Comparison of ENCODE assay signal across 8 cellular contexts in genomic region chr7:23106801-23107713, GRCh38. TPM values are rescaled to one million over a fixed set of nuclear protein-coding genes. Genes with fewer than 3 reads are reported as not detected.
A peak's percentile ranks its signal among the peaks of the same experiment; 100 is the strongest.
DNase-seq lines count a peak whose midpoint lies in the region; ATAC-seq and TF ChIP-seq lines count a peak whose summit lies in the region.

No MANE protein-coding gene starts in this region.

- H3K4me3 Mint-ChIP-seq in CD8-positive, alpha-beta T cell = peak overlapping the region; percentile 98

- TF ChIP-seq CTCF in CD8-positive, alpha-beta T cell (IDR thresholded peaks at IDR 0.05) = no peak
- no peak for TF ChIP-seq CTCF in coronary artery (IDR thresholded peaks at IDR 0.05)

- no peak for DNase-seq in CD8-positive, alpha-beta T cell
- DNase-seq in MG63 (no peak), coronary artery (ENCODE audit: low spot score) (no peak), SHP77 (lab: John Stamatoyannopoulos, UW) (no peak), T-helper 9 cell (no peak)

- peaks cover 60% of the 10 kb centered on the region for H3K4me1 Mint-ChIP-seq in CD8-positive, alpha-beta T cell (ENCODE audit: low read depth)

- CTCF ChIA-PET in CD8-positive, alpha-beta T cell (lab: Charles Lee) = interaction anchor here (1.1 to 2.0 kb wide), 11 partner anchors 9 to 282 kb away, joined by 3 to 6 read pairs (median 3); partner anchors contain the start of gene NUP42

- H3K27ac ChIP-seq in CD8-positive, alpha-beta T cell (ENCODE audit: low read depth, low read length) = peak overlapping the region; percentile 97
- H3K27ac ChIP-seq in coronary artery (no peak overlapping the region), muscle layer of duodenum (ENCODE audit: low read length) (peak overlapping the region; percentile 87)

- no peaks in the 10 kb centered on the region for H3K9me3 Mint-ChIP-seq in CD8-positive, alpha-beta T cell

- intact Hi-C loops in CD8-positive, alpha-beta T cell (cut with DNase I, micrococcal nuclease) = loop anchor here (2.0 to 10.0 kb wide), 8 partner anchors 158 to 1868 kb away; partner anchors contain the start of genes CCDC126 (in 1 of the 2), IGF2BP3 (in 1 of the 2), MALSU1 (in 1 of the 2) and SP4 (in 1 of the 2)

- peak overlapping the region; percentile 93 for H3K4me3 ChIP-seq in CD8-positive, alpha-beta T cell (ENCODE audit: low read depth, low read length)
- H3K4me3 ChIP-seq in MG63 = peak overlapping the region; percentile 83
- peak overlapping the region; percentile 90 for H3K4me3 ChIP-seq in coronary artery
- H3K4me3 ChIP-seq in muscle layer of duodenum (ENCODE audit: low read depth in 1 of 2, low read length in 2 of 2) = peak overlapping the region; percentile 91 to 99

- no peaks in the 10 kb centered on the region for H3K9me3 ChIP-seq in CD8-positive, alpha-beta T cell (ENCODE audit: low read length)
- H3K9me3 ChIP-seq in MG63 (peaks cover 10% of the 10 kb centered on the region), muscle layer of duodenum (ENCODE audit: control insufficient read depth in 1 of 2, low read length in 2 of 2) (peaks cover 0 to 3% of the 10 kb centered on the region in 2 donors)

- no peak for ATAC-seq in CD8-positive, alpha-beta T cell
- ATAC-seq in HG03520 (IDR thresholded peaks at IDR 0.05; ENCODE audit: unreplicated experiment) (no peak), GM18498 (IDR thresholded peaks at IDR 0.05; ENCODE audit: unreplicated experiment) (no peak)

- H3K36me3 ChIP-seq in CD8-positive, alpha-beta T cell (ENCODE audit: insufficient read depth, low read length) = no peaks in the 10 kb centered on the region
- H3K36me3 ChIP-seq in MG63 = peaks cover 5% of the 10 kb centered on the region; the same call in 1 of the 2 replicates
- H3K36me3 ChIP-seq in muscle layer of duodenum (ENCODE audit: control insufficient read depth in 1 of 2, insufficient read depth in 2 of 2, low read length in 2 of 2) = no peaks in the 10 kb centered on the region

- H3K27me3 ChIP-seq in CD8-positive, alpha-beta T cell (ENCODE audit: insufficient read depth, low read length) = no peaks in the 10 kb centered on the region
- H3K27me3 ChIP-seq in MG63 (no peaks in the 10 kb centered on the region), muscle layer of duodenum (ENCODE audit: low read depth, low read length) (no peaks in the 10 kb centered on the region)

- H3K4me1 ChIP-seq in CD8-positive, alpha-beta T cell (ENCODE audit: insufficient read depth, low read length) = peaks cover 23% of the 10 kb centered on the region
- H3K4me1 ChIP-seq in muscle layer of duodenum (ENCODE audit: control insufficient read depth in 1 of 2, insufficient read depth in 2 of 2, low read length in 2 of 2) = peaks cover 13 to 34% of the 10 kb centered on the region in 2 donors

- H3K36me3 Mint-ChIP-seq in CD8-positive, alpha-beta T cell = peaks cover 20% of the 10 kb centered on the region

- peak overlapping the region; percentile 95 for H3K27ac Mint-ChIP-seq in CD8-positive, alpha-beta T cell

- POLR2A ChIA-PET in CD8-positive, alpha-beta T cell (lab: Charles Lee) = interaction anchor here (0.8 to 2.7 kb wide), 10 partner anchors 7 to 252 kb away, joined by 3 to 23 read pairs (median 4); partner anchors contain the start of genes MALSU1 and NUP42

- H3K27me3 Mint-ChIP-seq in CD8-positive, alpha-beta T cell (ENCODE audit: low read depth) = no peaks in the 10 kb centered on the region

RNA-seq across cellular contexts. Expression of gene KLHL7, which starts 1.5 kb away (rescaled TPM):
- total RNA-seq in CD8-positive, alpha-beta T cell = 10 to 100 TPM; 19.2 to 20.2 TPM
- total RNA-seq in MG63 (2014; rRNA removed; shearing (Covaris generic); ENCODE audit: low replicate concordance) = 16.2 and 19.7 TPM in 2 replicates

Comparison
In these comparisons a context has a peak if more than half of its experiments do, and no peak if none do; other contexts are left out.
1. H3K27ac ChIP-seq: peak in CD8-positive, alpha-beta T cell (single experiment) and muscle layer of duodenum (single experiment); none in coronary artery (0 of 2).
2. Peak in every context shown above with its lines, with median percentiles within 50 percentile points of each other: H3K4me3 ChIP-seq.